In genomic region chr13:98541701-98542203, GRCh38 we compare ENCODE assay signal across 13 cellular contexts. TPM values are rescaled to one million over a fixed set of nuclear protein-coding genes. Genes with fewer than 3 reads are reported as not detected.
DNase-seq lines count a peak whose midpoint lies in the region; ATAC-seq and TF ChIP-seq lines count a peak whose summit lies in the region.
"Had no signal": no experiment of that assay in that cellular context is flagged by ENCODE, and none has a peak within 500 bp of the region (broad histone marks: within the 10 kb centered on the region; RNA-seq: fewer than 3 reads in every experiment).

No MANE protein-coding gene starts in this region.

- ATAC-seq in GM18505 (IDR thresholded peaks at IDR 0.05; ENCODE audit: unreplicated experiment) (no peak), GM19023 (IDR thresholded peaks at IDR 0.05; ENCODE audit: unreplicated experiment) (no peak)
- ATAC-seq: activated CD4-positive, CD25-positive, alpha-beta regulatory T cell treated with anti-CD3 and anti-CD28 coated beads, Interleukin-2, amount 50 U/mL, for 24 hours; Panc1 had no signal

- 22 to 25% methylated on average over 10 of the region's 10 CpGs for WGBS in GM23248 (ENCODE audit: low coverage in 1 of 2, low lambda C conversion rate in 2 of 2, missing lambda C conversion rate in 2 of 2), 2 experiments
- 58% methylated on average over 10 of the region's 10 CpGs for whole genome bisulfite sequencing in SK-N-SH (ENCODE audit: low lambda C conversion rate)
- 24 to 55% methylated on average over 10 of the region's 10 CpGs for WGBS in sigmoid colon, 2 donors

- peak overlapping the region; percentile 58 for H3K9ac ChIP-seq in GM23248
- no peak overlapping the region for H3K9ac ChIP-seq in SK-N-SH
- H3K9ac ChIP-seq in Karpas-422 (ENCODE audit: low read length), result no peak overlapping the region

- H3K27me3 ChIP-seq in GM23248 (replicated peaks; ENCODE audit: insufficient read depth) (no peaks in the 10 kb centered on the region), SK-N-SH (ENCODE audit: insufficient read depth) (no peaks in the 10 kb centered on the region), sigmoid colon (no peaks in the 10 kb centered on the region), Karpas-422 (ENCODE audit: low read length) (no peaks in the 10 kb centered on the region)
- H3K27me3 ChIP-seq: heart left ventricle, testis had no signal

- H2AFZ ChIP-seq in GM23248, result no peak overlapping the region
- H2AFZ ChIP-seq in SK-N-SH (ENCODE audit: low read depth), result no peak overlapping the region
- H2AFZ ChIP-seq in Karpas-422 (ENCODE audit: low read length), result no peak overlapping the region

- TF ChIP-seq EP300 in SK-N-SH (IDR thresholded peaks at IDR 0.05; ENCODE audit: borderline replicate concordance in 1 of 2, low read depth in 1 of 2, low read length in 1 of 2) (peak in 1 of 2 experiments; percentile 26; a peak in 1 of 4 replicates), sigmoid colon (IDR thresholded peaks at IDR 0.05) (no peak)

- H3K4me1 ChIP-seq in GM23248 (ENCODE audit: insufficient read depth) (peaks cover 48% of the 10 kb centered on the region), SK-N-SH (ENCODE audit: control insufficient read depth in 1 of 2, insufficient read depth in 2 of 2, low read depth in 1 of 2, low read length in 1 of 2) (peaks cover 0 to 62% of the 10 kb centered on the region in 2 experiments; a peak in 3 of 4 replicates), sigmoid colon (peaks cover 0 to 91% (median 76%) of the 10 kb centered on the region in 4 donors), Karpas-422 (ENCODE audit: low read length) (peaks cover 30% of the 10 kb centered on the region)

- peak overlapping the region; percentile 71 for H3K4me2 ChIP-seq in GM23248 (ENCODE audit: unreplicated experiment)
- H3K4me2 ChIP-seq in SK-N-SH, result peak overlapping the region; percentile 28; the same call in 1 of the 2 replicates
- H3K4me2 ChIP-seq in Karpas-422 (ENCODE audit: low read depth, low read length, poor library complexity, severe bottlenecking), result no peak overlapping the region

- H3K36me3 ChIP-seq in GM23248 (ENCODE audit: low read depth), result no peaks in the 10 kb centered on the region
- peaks cover 0 to 6% of the 10 kb centered on the region in 2 experiments for H3K36me3 ChIP-seq in SK-N-SH (replicated peaks in 1 of 2; ENCODE audit: control insufficient read depth in 1 of 2, insufficient read depth in 2 of 2, low read length in 1 of 2)
- H3K36me3 ChIP-seq in sigmoid colon, result no peaks in the 10 kb centered on the region
- H3K36me3 ChIP-seq in Karpas-422 (ENCODE audit: insufficient read depth, low read length), result no peaks in the 10 kb centered on the region

- in situ Hi-C loops in GM23248 (cut with MboI), result no loop called here

- CTCF ChIA-PET in SK-N-SH (lab: Yijun Ruan, JAX), result interaction anchor here (0.7 to 2.4 kb wide), 5 partner anchors 9 to 111 kb away, joined by 3 to 8 read pairs (median 4); no protein-coding TSS in a partner anchor

- H4K20me1 ChIP-seq in GM23248 (ENCODE audit: insufficient read depth) (0 out of 2 replicates have a peak, but pooled peaks cover 2% of the 10 kb centered on the region), SK-N-SH (ENCODE audit: insufficient read depth) (peaks cover 91% of the 10 kb centered on the region), Karpas-422 (ENCODE audit: insufficient read depth, low read depth, low read length) (peaks cover 64% of the 10 kb centered on the region)

- peak; percentile 63 for DNase-seq in GM23248
- peak; percentile 74 for DNase-seq in SK-N-SH
- no peak for DNase-seq in epithelial cell of proximal tubule (ENCODE audit: low read depth)
- DNase-seq in sigmoid colon, result no peak
- DNase-seq in Karpas-422, result no peak
- no peak for DNase-seq in amniotic stem cell (lab: John Stamatoyannopoulos, UW)
- DNase-seq: heart left ventricle, NCI-H1436 treated with DMSO at 0.1 percent for 48 hours, testis had no signal

- H3K9me2 ChIP-seq in GM23248 (ENCODE audit: insufficient read depth), result no peaks in the 10 kb centered on the region
- H3K9me2 ChIP-seq in SK-N-SH, result no peaks in the 10 kb centered on the region
- H3K9me2 ChIP-seq in Karpas-422 (replicated peaks; ENCODE audit: insufficient read depth, low read length), result no peaks in the 10 kb centered on the region

- TF ChIP-seq CTCF in SK-N-SH (IDR thresholded peaks at IDR 0.05) (0 out of 2 replicates have a peak, but pooled peaks have one; percentile 14), epithelial cell of proximal tubule (conservative IDR thresholded peaks at IDR 0.05; ENCODE audit: low read depth, low read length) (peak; percentile 20), sigmoid colon (IDR thresholded peaks at IDR 0.05) (no peak)

- H3K27ac ChIP-seq in GM23248 (peak overlapping the region; percentile 64), SK-N-SH (ENCODE audit: low read depth in 2 of 2, low read length in 1 of 2) (peak overlapping the region; percentile 37 to 82), sigmoid colon (peak overlapping the region in 3 of 4 donors; percentile 50 to 68 (median 54)), Karpas-422 (ENCODE audit: low read length) (no peak overlapping the region)

- H3K79me2 ChIP-seq in GM23248 (ENCODE audit: insufficient read depth), result peaks cover 100% of the 10 kb centered on the region
- peaks cover 100% of the 10 kb centered on the region for H3K79me2 ChIP-seq in SK-N-SH (ENCODE audit: insufficient read depth)
- H3K79me2 ChIP-seq in Karpas-422 (ENCODE audit: low read length), result peaks cover 100% of the 10 kb centered on the region

- H3F3A ChIP-seq in GM23248 (ENCODE audit: insufficient read depth), result peaks cover 22% of the 10 kb centered on the region; the same call in 1 of the 2 replicates
- H3F3A ChIP-seq in SK-N-SH (replicated peaks; ENCODE audit: insufficient read depth), result no peaks in the 10 kb centered on the region

- no peak for TF ChIP-seq RAD21 in SK-N-SH (IDR thresholded peaks at IDR 0.05; ENCODE audit: low read length)

- H3K4me3 ChIP-seq in GM23248 (peak overlapping the region; percentile 14; the same call in 1 of the 2 replicates), SK-N-SH (ENCODE audit: low read depth in 2 of 2, low read length in 1 of 2) (no peak overlapping the region), epithelial cell of proximal tubule (ENCODE audit: low read depth, low read length) (no peak overlapping the region), sigmoid colon (no peak overlapping the region), Karpas-422 (ENCODE audit: low read length) (no peak overlapping the region)
- H3K4me3 ChIP-seq: testis had no signal

- H3K9me3 ChIP-seq in GM23248 (ENCODE audit: low read depth) (no peaks in the 10 kb centered on the region), SK-N-SH (no peaks in the 10 kb centered on the region), sigmoid colon (no peaks in the 10 kb centered on the region), Karpas-422 (ENCODE audit: low read length) (no peaks in the 10 kb centered on the region)
- H3K9me3 ChIP-seq: heart left ventricle, testis had no signal

- TF ChIP-seq POLR2A in sigmoid colon (IDR thresholded peaks at IDR 0.05), result no peak
- no peak for TF ChIP-seq POLR2A in GM18505 (IDR thresholded peaks at IDR 0.05; ENCODE audit: borderline replicate concordance, extremely low read depth, insufficient read depth, insufficient read length)

- POLR2A ChIA-PET in SK-N-SH (lab: Yijun Ruan, JAX), result no interaction called here

- intact Hi-C loops in sigmoid colon (cut with DNase I), result no loop called here

TF ChIP-seq in SK-N-SH, 30 proteins besides CTCF, POLR2A, EP300 and RAD21 (continues in another document):
- TF ChIP-seq GATA2 (CRISPR knock-in tag; IDR thresholded peaks at IDR 0.05) (peak; percentile 79), SIN3A (IDR thresholded peaks at IDR 0.05; ENCODE audit: borderline replicate concordance, low read depth, low read length) (no peak), TAF1 (IDR thresholded peaks at IDR 0.05; ENCODE audit: borderline replicate concordance, low read depth, low read length) (no peak), NRF1 (IDR thresholded peaks at IDR 0.05; ENCODE audit: low read depth, low read length) (no peak), ELF1 (IDR thresholded peaks at IDR 0.05) (no peak), MXI1 (IDR thresholded peaks at IDR 0.05; ENCODE audit: low read depth, low read length) (0 out of 2 replicates have a peak, but pooled peaks have one; percentile 54)
- TF ChIP-seq, protein P1, sequence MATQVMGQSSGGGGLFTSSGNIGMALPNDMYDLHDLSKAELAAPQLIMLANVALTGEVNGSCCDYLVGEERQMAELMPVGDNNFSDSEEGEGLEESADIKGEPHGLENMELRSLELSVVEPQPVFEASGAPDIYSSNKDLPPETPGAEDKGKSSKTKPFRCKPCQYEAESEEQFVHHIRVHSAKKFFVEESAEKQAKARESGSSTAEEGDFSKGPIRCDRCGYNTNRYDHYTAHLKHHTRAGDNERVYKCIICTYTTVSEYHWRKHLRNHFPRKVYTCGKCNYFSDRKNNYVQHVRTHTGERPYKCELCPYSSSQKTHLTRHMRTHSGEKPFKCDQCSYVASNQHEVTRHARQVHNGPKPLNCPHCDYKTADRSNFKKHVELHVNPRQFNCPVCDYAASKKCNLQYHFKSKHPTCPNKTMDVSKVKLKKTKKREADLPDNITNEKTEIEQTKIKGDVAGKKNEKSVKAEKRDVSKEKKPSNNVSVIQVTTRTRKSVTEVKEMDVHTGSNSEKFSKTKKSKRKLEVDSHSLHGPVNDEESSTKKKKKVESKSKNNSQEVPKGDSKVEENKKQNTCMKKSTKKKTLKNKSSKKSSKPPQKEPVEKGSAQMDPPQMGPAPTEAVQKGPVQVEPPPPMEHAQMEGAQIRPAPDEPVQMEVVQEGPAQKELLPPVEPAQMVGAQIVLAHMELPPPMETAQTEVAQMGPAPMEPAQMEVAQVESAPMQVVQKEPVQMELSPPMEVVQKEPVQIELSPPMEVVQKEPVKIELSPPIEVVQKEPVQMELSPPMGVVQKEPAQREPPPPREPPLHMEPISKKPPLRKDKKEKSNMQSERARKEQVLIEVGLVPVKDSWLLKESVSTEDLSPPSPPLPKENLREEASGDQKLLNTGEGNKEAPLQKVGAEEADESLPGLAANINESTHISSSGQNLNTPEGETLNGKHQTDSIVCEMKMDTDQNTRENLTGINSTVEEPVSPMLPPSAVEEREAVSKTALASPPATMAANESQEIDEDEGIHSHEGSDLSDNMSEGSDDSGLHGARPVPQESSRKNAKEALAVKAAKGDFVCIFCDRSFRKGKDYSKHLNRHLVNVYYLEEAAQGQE (IDR thresholded peaks at IDR 0.05; ENCODE audit: low read depth, low read length), result no peak

RNA-seq across cellular contexts. Expression of gene STK24, which starts 35.2 kb away (rescaled TPM):
- total RNA-seq in GM23248 (2014; rRNA removed; shearing (Covaris generic)), result 56.7 and 72.4 TPM in 2 replicates
- 10.8 and 11.1 TPM in 2 replicates for polyA plus RNA-seq in GM23248 (2016; fragmentation: Nextera tagmentation; extraction: Ambion mirVana)
- polyA plus RNA-seq in SK-N-SH (2012; rRNA removed), result 17.1 and 30.5 TPM in 2 replicates
- polyA plus RNA-seq in SK-N-SH (2012; cell fraction: cytosol; rRNA removed), result 37.7 and 54.1 TPM in 2 replicates
- polyA plus RNA-seq in SK-N-SH (2012; cell fraction: nucleus; rRNA removed), result 25.0 and 27.8 TPM in 2 replicates
- total RNA-seq in epithelial cell of proximal tubule, result 115 and 120 TPM in 2 replicates
- 10 to 100 TPM; 59.7 to 78.9 (median 64.4) TPM for total RNA-seq in sigmoid colon
- polyA plus RNA-seq in sigmoid colon, result 100 to 1,000 TPM; 104 to 200 (median 118) TPM
- total RNA-seq in Karpas-422 (2014; rRNA removed; shearing (Covaris generic); ENCODE audit: low replicate concordance), result 93.9 and 107 TPM in 2 replicates

Comparison
In these comparisons a context has a peak if more than half of its experiments do, and no peak if none do; other contexts are left out.
1. DNase-seq: peak in GM23248 (single experiment) and SK-N-SH (single experiment); none in epithelial cell of proximal tubule (single experiment), sigmoid colon (single experiment), Karpas-422 (single experiment) and amniotic stem cell (single experiment).
2. CTCF ChIP-seq: peak in SK-N-SH (single experiment) and epithelial cell of proximal tubule (single experiment); none in sigmoid colon (0 of 4).